Comparison of ENCODE assay signal across 20 cellular contexts in the genomic region with DNA sequence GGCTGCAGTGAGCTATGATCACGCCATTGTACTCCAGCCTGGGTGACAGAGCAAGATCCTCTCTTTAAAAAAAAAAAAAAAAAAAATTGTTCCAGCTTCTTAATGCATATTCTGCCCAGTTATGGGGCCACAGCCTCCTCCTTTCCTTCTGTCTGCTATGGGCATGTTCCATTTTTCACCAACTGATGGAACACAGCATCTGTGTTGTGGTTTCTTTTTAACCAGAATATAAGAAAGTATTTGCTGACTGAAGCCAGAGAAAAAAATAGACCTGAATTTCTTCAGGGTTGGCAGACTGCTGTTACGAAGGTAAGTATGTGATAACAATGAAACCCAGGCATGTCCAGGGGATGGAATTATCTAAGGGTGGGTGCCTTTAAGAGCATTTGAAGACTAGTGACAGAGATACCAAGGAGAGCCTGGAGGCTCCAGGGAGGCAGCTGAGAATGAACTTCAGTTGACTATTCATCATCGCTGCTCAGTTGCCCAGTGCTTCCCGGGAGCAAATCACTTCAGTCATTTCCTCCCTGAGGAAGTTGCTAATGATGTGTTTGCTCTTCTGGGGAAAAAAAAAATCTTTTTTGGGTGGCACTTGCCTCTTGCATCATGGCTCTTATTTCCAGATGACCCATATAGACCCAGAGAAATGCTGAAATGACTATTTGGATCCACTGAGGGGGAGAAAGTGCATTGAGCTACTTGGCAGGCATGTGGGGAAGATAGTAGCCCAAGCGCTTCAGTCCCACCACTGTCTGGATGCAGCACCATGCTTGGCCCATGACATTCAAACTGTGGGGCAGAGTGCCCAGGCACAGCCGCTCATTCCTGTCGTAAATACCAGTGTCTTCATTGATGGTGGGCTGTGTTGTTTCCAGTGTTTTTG. TPM values are rescaled to one million over a fixed set of nuclear protein-coding genes. Genes with fewer than 3 reads are reported as not detected.
A peak's percentile ranks its signal among the peaks of the same experiment; 100 is the strongest.
DNase-seq lines count a peak whose midpoint lies in the region; ATAC-seq and TF ChIP-seq lines count a peak whose summit lies in the region.
"Had no signal": no experiment of that assay in that cellular context is flagged by ENCODE, and none has a peak within 500 bp of the region (broad histone marks: within the 10 kb centered on the region; RNA-seq: fewer than 3 reads in every experiment).

No MANE protein-coding gene starts in this region.

- H3K4me1 ChIP-seq in HUES6 (ENCODE audit: control insufficient read depth, insufficient read depth, low read length) (peaks cover 8% of the 10 kb centered on the region; the same call in 1 of the 2 replicates), right atrium auricular region (no peaks in the 10 kb centered on the region)
- H3K4me1 ChIP-seq: Caco-2 had no signal

- ATAC-seq in activated CD8-positive, alpha-beta T cell treated with anti-CD3 and anti-CD28 coated beads, Interleukin-2, amount 10 ng/mL, durations not matched to agents 7 days and 5 days: no peak
- ATAC-seq in stimulated activated memory B cell treated with anti-CD40 and anti-IgM and Interleukin-4, amounts not matched to agents 10 μg/mL and 1 μg/mL and 100 μg/mL, for 72 hours: no peak
- ATAC-seq in GM19463 (IDR thresholded peaks at IDR 0.05; ENCODE audit: unreplicated experiment): no peak
- ATAC-seq: Right ventricle myocardium inferior had no signal

- no peaks in the 10 kb centered on the region for H3K9me3 Mint-ChIP-seq in activated T-cell treated with anti-CD3 and anti-CD28 coated beads, Interleukin-2, amount 50 U/mL, for 24 hours
- H3K9me3 Mint-ChIP-seq in activated CD8-positive, alpha-beta T cell treated with anti-CD3 and anti-CD28 coated beads, Interleukin-2, amount 10 ng/mL, durations not matched to agents 7 days and 5 days (ENCODE audit: insufficient read depth): no peaks in the 10 kb centered on the region
- no peaks in the 10 kb centered on the region for H3K9me3 Mint-ChIP-seq in stimulated activated memory B cell treated with anti-CD40 and anti-IgM and Interleukin-4, amounts not matched to agents 10 μg/mL and 1 μg/mL and 100 μg/mL, for 72 hours
- H3K9me3 Mint-ChIP-seq: CD14-positive monocyte had no signal

- H3K27me3 Mint-ChIP-seq in activated T-cell treated with anti-CD3 and anti-CD28 coated beads, Interleukin-2, amount 50 U/mL, for 24 hours: no peaks in the 10 kb centered on the region
- H3K27me3 Mint-ChIP-seq in activated CD8-positive, alpha-beta T cell treated with anti-CD3 and anti-CD28 coated beads, Interleukin-2, amount 10 ng/mL, durations not matched to agents 7 days and 5 days (ENCODE audit: low read depth): no peaks in the 10 kb centered on the region
- H3K27me3 Mint-ChIP-seq in stimulated activated memory B cell treated with anti-CD40 and anti-IgM and Interleukin-4, amounts not matched to agents 10 μg/mL and 1 μg/mL and 100 μg/mL, for 72 hours: no peaks in the 10 kb centered on the region

- H3K4me1 Mint-ChIP-seq in activated T-cell treated with anti-CD3 and anti-CD28 coated beads, Interleukin-2, amount 50 U/mL, for 24 hours (ENCODE audit: low read depth): no peaks in the 10 kb centered on the region
- H3K4me1 Mint-ChIP-seq in activated CD8-positive, alpha-beta T cell treated with anti-CD3 and anti-CD28 coated beads, Interleukin-2, amount 10 ng/mL, durations not matched to agents 7 days and 5 days (ENCODE audit: low read depth): no peaks in the 10 kb centered on the region
- H3K4me1 Mint-ChIP-seq in stimulated activated memory B cell treated with anti-CD40 and anti-IgM and Interleukin-4, amounts not matched to agents 10 μg/mL and 1 μg/mL and 100 μg/mL, for 72 hours: peaks cover 35% of the 10 kb centered on the region
- H3K4me1 Mint-ChIP-seq: CD14-positive monocyte had no signal

- H3K4me3 Mint-ChIP-seq in activated T-cell treated with anti-CD3 and anti-CD28 coated beads, Interleukin-2, amount 50 U/mL, for 24 hours: no peak overlapping the region
- no peak overlapping the region for H3K4me3 Mint-ChIP-seq in activated CD8-positive, alpha-beta T cell treated with anti-CD3 and anti-CD28 coated beads, Interleukin-2, amount 10 ng/mL, durations not matched to agents 7 days and 5 days
- no peak overlapping the region for H3K4me3 Mint-ChIP-seq in stimulated activated memory B cell treated with anti-CD40 and anti-IgM and Interleukin-4, amounts not matched to agents 10 μg/mL and 1 μg/mL and 100 μg/mL, for 72 hours
- H3K4me3 Mint-ChIP-seq: CD14-positive monocyte had no signal

- DNase-seq in activated T-cell treated with anti-CD3 and anti-CD28 coated beads, Interleukin-2, amount 50 U/mL, for 24 hours: no peak
- DNase-seq in activated T-cell treated with anti-CD3 and anti-CD28 coated beads, Interleukin-2, amount 50 U/mL, for 1 hour: no peak
- DNase-seq in activated CD8-positive, alpha-beta T cell treated with anti-CD3 and anti-CD28 coated beads, Interleukin-2, amount 10 ng/mL, durations not matched to agents 7 days and 5 days: no peak
- DNase-seq in SK-N-DZ (ENCODE audit: low spot score) (no peak), right atrium auricular region (ENCODE audit: low spot score) (no peak)
- DNase-seq: 8988T, Caco-2, DMS53, Kasumi-1, NCI-H187 treated with DMSO at 0.1 percent for 48 hours, NCI-H446, NCI-H748 treated with DMSO at 0.1 percent for 48 hours, SK-N-SH had no signal

- H3K36me3 Mint-ChIP-seq in activated T-cell treated with anti-CD3 and anti-CD28 coated beads, Interleukin-2, amount 50 U/mL, for 24 hours (ENCODE audit: low read depth): peaks cover 85% of the 10 kb centered on the region
- H3K36me3 Mint-ChIP-seq in activated CD8-positive, alpha-beta T cell treated with anti-CD3 and anti-CD28 coated beads, Interleukin-2, amount 10 ng/mL, durations not matched to agents 7 days and 5 days (ENCODE audit: low read depth): peaks cover 42% of the 10 kb centered on the region
- peaks cover 23% of the 10 kb centered on the region for H3K36me3 Mint-ChIP-seq in stimulated activated memory B cell treated with anti-CD40 and anti-IgM and Interleukin-4, amounts not matched to agents 10 μg/mL and 1 μg/mL and 100 μg/mL, for 72 hours

- H3K27me3 ChIP-seq in HUES6 (ENCODE audit: control insufficient read depth, insufficient read depth, low read length) (no peaks in the 10 kb centered on the region), right atrium auricular region (no peaks in the 10 kb centered on the region)

- CTCF ChIA-PET in activated CD8-positive, alpha-beta T cell treated with anti-CD3 and anti-CD28 coated beads, Interleukin-2, amount 10 ng/mL, durations not matched to agents 7 days and 5 days (lab: Charles Lee): interaction anchor here (1.3 kb wide), 1 partner anchor 15 kb away, joined by 3 read pairs; a partner anchor contains a TSS

- H3K27ac ChIP-seq in HUES6 (ENCODE audit: low read depth, low read length) (0 out of 2 replicates have a peak overlapping the region, but pooled peaks have one; percentile 9), right atrium auricular region (no peak overlapping the region)
- H3K27ac ChIP-seq: HL-60 had no signal

- H3K9me3 ChIP-seq in HUES6 (ENCODE audit: control insufficient read depth, insufficient read depth, low read depth, low read length) (no peaks in the 10 kb centered on the region), right atrium auricular region (no peaks in the 10 kb centered on the region)
- H3K9me3 ChIP-seq: Caco-2, SK-N-SH had no signal

- POLR2A ChIA-PET in activated CD8-positive, alpha-beta T cell treated with anti-CD3 and anti-CD28 coated beads, Interleukin-2, amount 10 ng/mL, durations not matched to agents 7 days and 5 days (lab: Charles Lee): no interaction called here

- no peak overlapping the region for H3K4me3 ChIP-seq in HUES6 (ENCODE audit: low read depth, low read length)
- H3K4me3 ChIP-seq in right atrium auricular region: no peak overlapping the region

- peaks cover 44% of the 10 kb centered on the region for H3K36me3 ChIP-seq in HUES6 (ENCODE audit: control insufficient read depth, insufficient read depth, low read length)
- H3K36me3 ChIP-seq in right atrium auricular region: peaks cover 43% of the 10 kb centered on the region

- TF ChIP-seq CTCF in right atrium auricular region (IDR thresholded peaks at IDR 0.05): no peak

- H3K9ac ChIP-seq in HUES6 (ENCODE audit: low read length): no peak overlapping the region
- H3K9ac ChIP-seq: SK-N-SH had no signal

- peak overlapping the region; percentile 51 for H3K27ac Mint-ChIP-seq in activated T-cell treated with anti-CD3 and anti-CD28 coated beads, Interleukin-2, amount 50 U/mL, for 24 hours
- H3K27ac Mint-ChIP-seq in activated CD8-positive, alpha-beta T cell treated with anti-CD3 and anti-CD28 coated beads, Interleukin-2, amount 10 ng/mL, durations not matched to agents 7 days and 5 days: peak overlapping the region; percentile 45
- peak overlapping the region; percentile 65 for H3K27ac Mint-ChIP-seq in stimulated activated memory B cell treated with anti-CD40 and anti-IgM and Interleukin-4, amounts not matched to agents 10 μg/mL and 1 μg/mL and 100 μg/mL, for 72 hours
- H3K27ac Mint-ChIP-seq: CD14-positive monocyte had no signal

RNA-seq across cellular contexts. Expression of a gene that starts 14.5 kb away (rescaled TPM):
- total RNA-seq in activated CD8-positive, alpha-beta T cell treated with anti-CD3 and anti-CD28 coated beads, Interleukin-2, amount 10 ng/mL, durations not matched to agents 7 days and 5 days: 10 to 100 TPM; 49.1 to 52.4 TPM
- polyA plus RNA-seq in SK-N-DZ (2014; cell fraction: cytosol; rRNA removed): 172 and 178 TPM in 2 replicates
- polyA plus RNA-seq in SK-N-DZ (2014; cell fraction: nucleus; rRNA removed): 94.3 and 109 TPM in 2 replicates
- total RNA-seq in right atrium auricular region: 10 to 100 TPM; 21.6 to 22.8 TPM

RNA-seq across cellular contexts. Expression of a gene that starts 40.8 kb away (rescaled TPM):
- total RNA-seq in activated CD8-positive, alpha-beta T cell treated with anti-CD3 and anti-CD28 coated beads, Interleukin-2, amount 10 ng/mL, durations not matched to agents 7 days and 5 days: 1 to 10 TPM in 1 of 2 experiments, under 1 TPM in 1; 0.81 to 1.9 TPM
- 3.8 and 8.7 TPM in 2 replicates for polyA plus RNA-seq in SK-N-DZ (2014; cell fraction: cytosol; rRNA removed)
- 2.0 and 3.9 TPM in 2 replicates for polyA plus RNA-seq in SK-N-DZ (2014; cell fraction: nucleus; rRNA removed)
- 1 to 10 TPM; 5.4 to 7.0 TPM for total RNA-seq in right atrium auricular region
- total RNA-seq: G401 had no signal
